ENCODE assay signal across 10 cellular contexts in genomic region chr9:127557998-127558546, GRCh38. TPM values are rescaled to one million over a fixed set of nuclear protein-coding genes. Genes with fewer than 3 reads are reported as not detected.
DNase-seq lines count a peak whose midpoint lies in the region; ATAC-seq and TF ChIP-seq lines count a peak whose summit lies in the region.
"Had no signal": no experiment of that assay in that cellular context is flagged by ENCODE, and none has a peak within 500 bp of the region (broad histone marks: within the 10 kb centered on the region; RNA-seq: fewer than 3 reads in every experiment).

No MANE protein-coding gene starts in this region.

- peak overlapping the region; percentile 93 for H2BK120ac ChIP-seq in mesenchymal stem cell (ENCODE audit: low read depth, low read length)

- H3K79me1 ChIP-seq in mesenchymal stem cell (replicated peaks; ENCODE audit: low read length, poor library complexity, severe bottlenecking): no peaks in the 10 kb centered on the region

- H2BK15ac ChIP-seq in mesenchymal stem cell (ENCODE audit: low read depth, poor library complexity, severe bottlenecking): peak overlapping the region; percentile 85

- H2BK5ac ChIP-seq in mesenchymal stem cell (ENCODE audit: low read depth, low read length, poor library complexity, severe bottlenecking): peak overlapping the region; percentile 6

- peak overlapping the region; percentile 69 to 79 for H2BK12ac ChIP-seq in mesenchymal stem cell (ENCODE audit: low read length in 2 of 2)

- H3K4me1 ChIP-seq in mesenchymal stem cell (ENCODE audit: control insufficient read depth, insufficient read depth, low read depth, low read length): peaks cover 80% of the 10 kb centered on the region
- H3K4me1 ChIP-seq in tibial nerve: peaks cover 3 to 100% (median 98%) of the 10 kb centered on the region in 4 donors
- H3K4me1 ChIP-seq in BE2C: no peaks in the 10 kb centered on the region; the same call in 1 of the 2 replicates

- H3K27ac Mint-ChIP-seq in activated T-cell treated with anti-CD3 and anti-CD28 coated beads, Interleukin-2, amount 50 U/mL, for 24 hours: peak overlapping the region; percentile 63

- H3K27me3 ChIP-seq in mesenchymal stem cell (ENCODE audit: control insufficient read depth in 1 of 2, insufficient read depth in 1 of 2, low read length in 2 of 2): no peaks in the 10 kb centered on the region
- H3K27me3 ChIP-seq in tibial nerve: no peaks in the 10 kb centered on the region
- H3K27me3 ChIP-seq in BE2C: no peaks in the 10 kb centered on the region

- ATAC-seq in GM21515 (IDR thresholded peaks at IDR 0.05; ENCODE audit: unreplicated experiment) (no peak), HG02852 (IDR thresholded peaks at IDR 0.05; ENCODE audit: unreplicated experiment) (no peak)

- no peaks in the 10 kb centered on the region for H3K27me3 Mint-ChIP-seq in activated T-cell treated with anti-CD3 and anti-CD28 coated beads, Interleukin-2, amount 50 U/mL, for 24 hours
- H3K27me3 Mint-ChIP-seq: activated naive CD4-positive, alpha-beta T cell treated with anti-CD3 and anti-CD28 coated beads, Interleukin-2, amount 50 U/mL, for 24 hours had no signal

- H3K18ac ChIP-seq in mesenchymal stem cell (ENCODE audit: low read depth in 1 of 2, low read length in 2 of 2): peak overlapping the region; percentile 85 to 90

- 7% methylated on average over 9 of the region's 11 CpGs for WGBS in mesenchymal stem cell
- 21 to 24% methylated on average over 11 of the region's 11 CpGs for whole genome bisulfite sequencing in tibial nerve, 2 donors

- no peaks in the 10 kb centered on the region for H3K9me3 Mint-ChIP-seq in activated T-cell treated with anti-CD3 and anti-CD28 coated beads, Interleukin-2, amount 50 U/mL, for 24 hours
- H3K9me3 Mint-ChIP-seq: activated naive CD4-positive, alpha-beta T cell treated with anti-CD3 and anti-CD28 coated beads, Interleukin-2, amount 50 U/mL, for 24 hours had no signal

- H3K36me3 Mint-ChIP-seq in activated T-cell treated with anti-CD3 and anti-CD28 coated beads, Interleukin-2, amount 50 U/mL, for 24 hours (ENCODE audit: low read depth): peaks cover 2% of the 10 kb centered on the region
- H3K36me3 Mint-ChIP-seq: activated naive CD4-positive, alpha-beta T cell treated with anti-CD3 and anti-CD28 coated beads, Interleukin-2, amount 50 U/mL, for 24 hours had no signal

- H3K4me3 ChIP-seq in mesenchymal stem cell (ENCODE audit: insufficient read depth in 1 of 2, low read depth in 1 of 2, low read length in 2 of 2) (peak overlapping the region in 1 of 2 experiments; percentile 62), tibial nerve (no peak overlapping the region), BE2C (ENCODE audit: low read depth, low read length) (no peak overlapping the region)

- H3K4ac ChIP-seq in mesenchymal stem cell (ENCODE audit: low read depth in 1 of 2, low read length in 2 of 2): peak overlapping the region; percentile 58 to 75

- H3K4me2 ChIP-seq in mesenchymal stem cell (ENCODE audit: low read length, poor library complexity, severe bottlenecking): no peak overlapping the region

- H3K27ac ChIP-seq in angular gyrus (ENCODE audit: low read depth, low read length) (peak overlapping the region; percentile 5), mesenchymal stem cell (ENCODE audit: low read length, poor library complexity, severe bottlenecking) (peak overlapping the region; percentile 92), tibial nerve (peak overlapping the region; percentile 78 to 98 (median 86))

- peak overlapping the region in 1 of 2 experiments; percentile 43 for H3K14ac ChIP-seq in mesenchymal stem cell (ENCODE audit: low read length in 2 of 2)

- H4K91ac ChIP-seq in mesenchymal stem cell (ENCODE audit: low read length): peak overlapping the region; percentile 97

- no peak for TF ChIP-seq EP300 in tibial nerve (IDR thresholded peaks at IDR 0.05)

- H3K9ac ChIP-seq in mesenchymal stem cell (ENCODE audit: low read length): peak overlapping the region; percentile 82

- peak overlapping the region; percentile 84 for H2AK5ac ChIP-seq in mesenchymal stem cell (ENCODE audit: low read length, severe bottlenecking)

- H3K36me3 ChIP-seq in mesenchymal stem cell (ENCODE audit: control insufficient read depth in 1 of 2, insufficient read depth in 2 of 2, low read depth in 1 of 2, low read length in 2 of 2) (peaks cover 49 to 62% of the 10 kb centered on the region in 2 experiments), tibial nerve (peaks cover 0 to 10% (median 0%) of the 10 kb centered on the region in 3 donors), BE2C (no peaks in the 10 kb centered on the region)

- peak overlapping the region; percentile 66 for H4K8ac ChIP-seq in mesenchymal stem cell (ENCODE audit: low read length)

- peaks cover 63% of the 10 kb centered on the region for H3K4me1 Mint-ChIP-seq in activated T-cell treated with anti-CD3 and anti-CD28 coated beads, Interleukin-2, amount 50 U/mL, for 24 hours (ENCODE audit: low read depth)

- no peak for TF ChIP-seq CTCF in tibial nerve (IDR thresholded peaks at IDR 0.05)
- no peak for TF ChIP-seq CTCF in BE2C (IDR thresholded peaks at IDR 0.05; ENCODE audit: low read depth, low read length)

- H3K23ac ChIP-seq in mesenchymal stem cell (ENCODE audit: low read length in 2 of 2): no peak overlapping the region

- no peak overlapping the region for H2AFZ ChIP-seq in mesenchymal stem cell (ENCODE audit: low read depth, low read length)

- TF ChIP-seq POLR2A in tibial nerve (IDR thresholded peaks at IDR 0.05): no peak

- H3K4me3 Mint-ChIP-seq in activated T-cell treated with anti-CD3 and anti-CD28 coated beads, Interleukin-2, amount 50 U/mL, for 24 hours: no peak overlapping the region

- H3K9me3 ChIP-seq in mesenchymal stem cell (ENCODE audit: control insufficient read depth, low read length): no peaks in the 10 kb centered on the region
- no peaks in the 10 kb centered on the region for H3K9me3 ChIP-seq in tibial nerve
- no peaks in the 10 kb centered on the region for H3K9me3 ChIP-seq in BE2C

- no peak for DNase-seq in activated T-cell treated with anti-CD3 and anti-CD28 coated beads, Interleukin-2, amount 50 U/mL, for 24 hours
- no peak for DNase-seq in activated T-cell treated with anti-CD3 and anti-CD28 coated beads, Interleukin-2, amount 50 U/mL, for 48 hours
- DNase-seq in mesenchymal stem cell (no peak), tibial nerve (ENCODE audit: low spot score in 2 of 2) (no peak), BE2C (no peak)
- DNase-seq: stimulated activated CD4-positive, alpha-beta T cell treated with anti-CD3 and anti-CD28 coated beads, Interleukin-4, amount 100 ng/mL, for 24 hours had no signal

RNA-seq across cellular contexts. Expression of gene STXBP1, which starts 54.0 kb away (rescaled TPM):
- 41.1 TPM for polyA plus RNA-seq in mesenchymal stem cell (2013, experiment 1 of 2)
- polyA plus RNA-seq in mesenchymal stem cell (2013, experiment 2 of 2): 40.3 TPM
- 100 to 1,000 TPM in 3 of 4 donors, 10 to 100 TPM in 1; 96.3 to 142 (median 105) TPM for total RNA-seq in tibial nerve
- polyA plus RNA-seq in BE2C (2012; ENCODE audit: insufficient read depth, insufficient read length, low read depth): 118 TPM

Comparison
In these comparisons a context has a peak if more than half of its experiments do, and no peak if none do; other contexts are left out.
1. H3K27ac ChIP-seq: peak in every context shown above with its lines; median percentile 92 in mesenchymal stem cell; 86 in tibial nerve; 5 in angular gyrus.